ENCODE assay signal across 10 cellular contexts in the genomic region with DNA sequence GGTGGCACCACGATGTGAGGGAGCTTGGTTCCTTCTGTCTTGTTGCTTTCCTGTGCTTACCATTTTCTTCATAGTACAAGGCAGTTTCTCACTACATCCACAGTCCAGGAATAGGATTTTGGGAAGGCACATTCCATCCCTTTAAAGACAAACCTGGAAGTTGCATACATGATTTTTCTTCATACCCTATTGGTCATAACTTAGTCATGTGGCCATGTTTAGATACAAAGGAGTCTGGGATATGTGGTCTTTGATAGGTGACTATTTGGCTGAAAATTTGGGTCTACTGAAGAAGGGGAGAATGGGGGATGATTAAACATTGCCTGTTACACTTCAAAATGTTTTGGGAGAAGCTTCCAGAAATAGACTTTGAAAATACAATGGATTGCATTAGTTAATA. TPM values are rescaled to one million over a fixed set of nuclear protein-coding genes. Genes with fewer than 3 reads are reported as not detected.
A peak's percentile ranks its signal among the peaks of the same experiment; 100 is the strongest.
DNase-seq lines count a peak whose midpoint lies in the region; ATAC-seq and TF ChIP-seq lines count a peak whose summit lies in the region.
"Had no signal": no experiment of that assay in that cellular context is flagged by ENCODE, and none has a peak within 500 bp of the region (broad histone marks: within the 10 kb centered on the region; RNA-seq: fewer than 3 reads in every experiment).

No MANE protein-coding gene starts in this region.

- no peaks in the 10 kb centered on the region for H3K27me3 Mint-ChIP-seq in T-cell

- 19 to 31% (median 21%) methylated on average over 1 of the region's 1 CpG for WGBS in heart left ventricle, 4 donors

- ATAC-seq in heart left ventricle (peak in 3 of 4 donors; percentile 12 to 17 (median 15)), left ventricle myocardium superior (no peak), T-cell (replicated peaks in 1 of 4) (no peak), HG02571 (IDR thresholded peaks at IDR 0.05; ENCODE audit: unreplicated experiment) (no peak)

- POLR2A ChIA-PET in T-cell (lab: Charles Lee), result interaction anchor here (0.6 to 1.1 kb wide), 5 partner anchors 8 to 1222 kb away, joined by 3 to 9 read pairs (median 6); no protein-coding TSS in a partner anchor

- intact Hi-C loops in heart left ventricle (cut with DNase I) (loop anchor here in 5 of 10 donors (5.0 to 10.0 kb wide), 6 partner anchors 44 to 191 kb away; no protein-coding TSS in a partner anchor), left ventricle myocardium superior (cut with micrococcal nuclease) (loop anchor here (10.0 kb wide), 1 partner anchor 91 kb away; no protein-coding TSS in a partner anchor), tibial artery (cut with DNase I; ENCODE audit: low total_unique reads) (no loop called here)

- H3K4me3 ChIP-seq in heart left ventricle (no peak overlapping the region), fibroblast of pulmonary artery (replicated peaks; ENCODE audit: low read depth, low read length) (no peak overlapping the region), tibial artery (no peak overlapping the region), HAP-1 (no peak overlapping the region)

- no peak for TF ChIP-seq POLR2A in heart left ventricle (IDR thresholded peaks at IDR 0.05)

- peak overlapping the region in 2 of 3 donors; percentile 1 to 98 for H3K4me3 Mint-ChIP-seq in T-cell

- TF ChIP-seq CTCF in heart left ventricle (IDR thresholded peaks at IDR 0.05) (no peak), fibroblast of pulmonary artery (IDR thresholded peaks at IDR 0.05; ENCODE audit: low read length, missing control alignments) (no peak), tibial artery (IDR thresholded peaks at IDR 0.05) (no peak)

- peak overlapping the region; percentile 3 to 5 for H3K27ac Mint-ChIP-seq in T-cell

- in situ Hi-C loops in HAP-1 (cut with MboI; ENCODE audit: low sequenced_read_pairs), result no loop called here

- CTCF ChIA-PET in T-cell (lab: Charles Lee), result interaction anchor here in 1 of 2 donors (0.7 to 3.1 kb wide), 4 partner anchors 9 to 106 kb away, joined by 3 to 13 read pairs (median 3); no protein-coding TSS in a partner anchor

- H3K9me3 ChIP-seq in heart left ventricle, result no peaks in the 10 kb centered on the region
- no peaks in the 10 kb centered on the region for H3K9me3 ChIP-seq in tibial artery
- H3K9me3 ChIP-seq in HAP-1, result no peaks in the 10 kb centered on the region

- no peaks in the 10 kb centered on the region for H3K36me3 ChIP-seq in heart left ventricle
- H3K36me3 ChIP-seq in tibial artery, result no peaks in the 10 kb centered on the region
- no peaks in the 10 kb centered on the region; the same call in 1 of the 2 replicates for H3K36me3 ChIP-seq in HAP-1 (replicated peaks)

- DNase-seq in heart left ventricle (no peak), left ventricle myocardium superior (no peak), T-cell (no peak), fibroblast of pulmonary artery (ENCODE audit: low read depth) (peak; percentile 24), tibial artery (no peak), NCI-H1092 (lab: John Stamatoyannopoulos, UW) (no peak), HAP-1 (ENCODE audit: low spot score in 2 of 2) (no peak)
- DNase-seq: AML-193, NCI-H69 had no signal

- H3K4me1 ChIP-seq in heart left ventricle (peaks cover 6 to 97% (median 86%) of the 10 kb centered on the region in 12 donors), tibial artery (peaks cover 0 to 94% (median 43%) of the 10 kb centered on the region in 4 donors), HAP-1 (peaks cover 30% of the 10 kb centered on the region)

- H3K27ac ChIP-seq in heart left ventricle (peak overlapping the region in 1 of 12 donors; percentile 16), tibial artery (peak overlapping the region; percentile 25 to 42)

- peaks cover 7% of the 10 kb centered on the region for H3K36me3 Mint-ChIP-seq in T-cell

- H3K27me3 ChIP-seq in heart left ventricle (no peaks in the 10 kb centered on the region), tibial artery (no peaks in the 10 kb centered on the region), HAP-1 (ENCODE audit: low read depth) (no peaks in the 10 kb centered on the region)

- no peaks in the 10 kb centered on the region for H3K9me3 Mint-ChIP-seq in T-cell

- peaks cover 91 to 95% (median 92%) of the 10 kb centered on the region in 3 donors for H3K4me1 Mint-ChIP-seq in T-cell

RNA-seq across cellular contexts. Expression of a gene that starts 7.0 kb away (rescaled TPM):
- total RNA-seq in heart left ventricle, result 10 to 100 TPM; 59.3 to 96.6 (median 72.1) TPM
- 10 to 100 TPM; 24.5 to 35.9 TPM for polyA plus RNA-seq in heart left ventricle
- 67.1 TPM for total RNA-seq in left ventricle myocardium superior
- total RNA-seq in T-cell, result 100 to 1,000 TPM; 113 to 149 (median 115) TPM

Comparison
In these comparisons a context has a peak if more than half of its experiments do, and no peak if none do; other contexts are left out.
1. ATAC-seq: peak in heart left ventricle (3 of 4); none in left ventricle myocardium superior (single experiment), T-cell (0 of 4) and HG02571 (single experiment).